ENCODE assay signal across 8 cellular contexts in the genomic region with DNA sequence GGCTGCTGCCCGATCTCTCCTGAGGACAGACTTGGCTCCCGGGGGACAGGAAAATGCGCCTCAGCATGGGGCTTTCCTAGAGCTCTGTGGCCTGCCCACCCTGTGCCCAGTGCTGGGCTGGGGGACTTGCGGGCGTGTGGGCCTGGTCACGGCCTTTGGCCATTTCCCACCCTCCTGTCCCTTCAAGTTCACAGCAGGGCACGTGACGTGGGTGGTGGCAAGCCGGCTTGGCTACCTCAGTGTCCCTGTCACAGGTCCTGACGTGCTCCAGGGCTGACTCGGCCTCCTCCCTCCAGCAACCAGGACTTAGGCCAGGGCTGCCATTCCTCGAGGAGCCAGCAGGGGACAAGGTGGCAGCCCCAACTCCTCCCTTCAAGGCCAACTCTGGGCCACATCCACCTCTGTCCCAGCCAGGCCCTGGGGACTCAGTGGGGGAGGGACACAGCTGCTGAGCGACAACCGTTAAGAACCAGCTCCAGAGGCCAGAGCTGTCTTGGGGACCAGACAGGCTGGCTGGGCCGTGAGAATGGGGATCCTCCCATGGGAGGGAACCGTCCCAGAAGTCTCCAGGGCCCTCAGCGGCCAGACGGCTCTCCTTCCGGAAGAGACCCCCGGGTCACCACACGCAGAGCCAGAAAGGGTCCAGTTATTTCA. TPM values are rescaled to one million over a fixed set of nuclear protein-coding genes. Genes with fewer than 3 reads are reported as not detected.
DNase-seq lines count a peak whose midpoint lies in the region; ATAC-seq lines count a peak whose summit lies in the region.

No MANE protein-coding gene starts in this region.

- H3K9me3 Mint-ChIP-seq in central memory CD8-positive, alpha-beta T cell, result no peaks in the 10 kb centered on the region

- no peaks in the 10 kb centered on the region for H3K27me3 Mint-ChIP-seq in central memory CD8-positive, alpha-beta T cell

- ATAC-seq in central memory CD8-positive, alpha-beta T cell (replicated peaks; ENCODE audit: extremely low read depth, poor library complexity, severe bottlenecking), result peak; percentile 26

- H3K4me3 Mint-ChIP-seq in central memory CD8-positive, alpha-beta T cell, result peak overlapping the region; percentile 92

- H3K4me1 Mint-ChIP-seq in central memory CD8-positive, alpha-beta T cell, result peaks cover 18% of the 10 kb centered on the region

- peak overlapping the region; percentile 29 for H3K27ac Mint-ChIP-seq in central memory CD8-positive, alpha-beta T cell (ENCODE audit: low read depth)

- H3K36me3 Mint-ChIP-seq in central memory CD8-positive, alpha-beta T cell (ENCODE audit: insufficient read depth), result peaks cover 29% of the 10 kb centered on the region

- DNase-seq in NCI-H2196 (lab: John Stamatoyannopoulos, UW; ENCODE audit: unreplicated experiment) (peak; percentile 68), NCI-H2196 treated with DMSO at 0.1 percent for 48 hours (lab: John Stamatoyannopoulos, UW; ENCODE audit: unreplicated experiment) (no peak), HCEC 1CT (peak; percentile 56), M059J (ENCODE audit: low read depth) (peak; percentile 75), UCSD-AML1 (lab: John Stamatoyannopoulos, UW; ENCODE audit: unreplicated experiment) (peak; percentile 91), left kidney (ENCODE audit: low read depth, low spot score) (peak; percentile 90)
- DNase-seq in central memory CD8-positive, alpha-beta T cell (ENCODE audit: low spot score in 2 of 2), result peak; percentile 41 to 42
- DNase-seq in stimulated activated CD4-positive, alpha-beta T cell treated with anti-CD3 and anti-CD28 coated beads, Interleukin-4, amount 100 ng/mL, for 4 hours, result peak; percentile 40 to 62

RNA-seq across cellular contexts. Expression of a gene that starts 1.0 kb away (rescaled TPM):
- total RNA-seq in M059J (2014; rRNA removed; shearing (Covaris generic)), result 0.07 TPM in 1 of 2 replicates, not detected in the other

RNA-seq across cellular contexts. Expression of a gene that starts 9.9 kb away (rescaled TPM):
- total RNA-seq in M059J (2014; rRNA removed; shearing (Covaris generic)), result 32.5 and 35.8 TPM in 2 replicates

RNA-seq across cellular contexts. Expression of a gene that starts 33.2 kb away (rescaled TPM):
- 3.8 and 6.6 TPM in 2 replicates for total RNA-seq in M059J (2014; rRNA removed; shearing (Covaris generic))

RNA-seq across cellular contexts. Expression of a gene that starts 51.6 kb away (rescaled TPM):
- total RNA-seq in M059J (2014; rRNA removed; shearing (Covaris generic)), result 6.4 and 11.1 TPM in 2 replicates

RNA-seq across cellular contexts. Expression of a gene that starts 59.5 kb away (rescaled TPM):
- 30.3 and 39.4 TPM in 2 replicates for total RNA-seq in M059J (2014; rRNA removed; shearing (Covaris generic))
